ENCODE assay signal across 7 cellular contexts in the genomic region with DNA sequence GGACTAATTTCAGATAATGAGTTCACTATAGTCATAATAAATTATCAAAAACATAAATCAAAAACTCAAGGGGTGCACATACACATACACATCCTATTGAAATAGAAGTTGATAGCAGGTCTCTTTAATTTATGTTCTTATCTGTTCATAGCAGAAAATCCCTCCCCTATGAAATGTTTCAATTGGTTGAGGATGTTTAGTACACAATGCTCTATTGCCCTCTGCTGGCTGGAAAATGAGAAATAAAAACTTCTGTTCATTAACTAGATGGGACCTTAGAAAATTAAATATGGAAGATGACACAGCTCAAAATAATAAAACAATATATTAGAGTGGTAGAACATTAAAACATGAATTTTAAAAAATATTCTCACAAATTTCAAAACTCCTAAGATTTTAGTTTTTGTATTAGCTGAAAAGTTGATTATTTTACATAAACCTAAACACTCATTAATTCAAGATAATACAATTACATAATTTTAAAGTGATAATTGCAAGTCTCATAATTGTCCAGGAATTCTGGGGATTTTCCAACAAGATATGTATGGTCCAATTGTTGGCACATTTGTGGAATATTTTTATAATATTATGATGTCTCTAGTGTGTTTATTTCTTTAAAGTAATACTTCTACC.
DNase-seq lines count a peak whose midpoint lies in the region; ATAC-seq and TF ChIP-seq lines count a peak whose summit lies in the region.

No MANE protein-coding gene starts in this region.

- no peak overlapping the region for H3K4me3 ChIP-seq in choroid plexus epithelial cell (ENCODE audit: low read depth, low read length)

- no peaks in the 10 kb centered on the region for H3K27me3 Mint-ChIP-seq in nephron progenitor cell (ENCODE audit: low read depth, poor library complexity)

- H3K4me3 Mint-ChIP-seq in nephron progenitor cell: no peak overlapping the region

- no peaks in the 10 kb centered on the region for H3K9me3 Mint-ChIP-seq in nephron progenitor cell

- peaks cover 41% of the 10 kb centered on the region for H3K4me1 Mint-ChIP-seq in nephron progenitor cell

- no peaks in the 10 kb centered on the region for H3K36me3 Mint-ChIP-seq in nephron progenitor cell (ENCODE audit: low read depth)

- DNase-seq in GM13977 (ENCODE audit: low spot score) (no peak), NCI-H748 treated with DMSO at 0.1 percent for 48 hours (lab: John Stamatoyannopoulos, UW) (peak; percentile 68), choroid plexus epithelial cell (ENCODE audit: low read depth) (peak; percentile 81), nephron progenitor cell (no peak), 8988T (no peak)

- ATAC-seq in HG02981 (IDR thresholded peaks at IDR 0.05; ENCODE audit: unreplicated experiment): peak; percentile 68
- no peak for ATAC-seq in GM18873 (IDR thresholded peaks at IDR 0.05; ENCODE audit: low FRiP score, unreplicated experiment)

- no peak overlapping the region for H3K27ac Mint-ChIP-seq in nephron progenitor cell

- in situ Hi-C loops in GM13977 (cut with MboI; ENCODE audit: low pct_unique_long_range_greater_than_20kb, low sequenced_read_pairs, unreplicated experiment): no loop called here

- TF ChIP-seq CTCF in GM13977 (IDR thresholded peaks at IDR 0.05; ENCODE audit: extremely low read depth, insufficient read depth, missing control alignments): peak; percentile 56
- TF ChIP-seq CTCF in choroid plexus epithelial cell (conservative IDR thresholded peaks at IDR 0.05; ENCODE audit: low read depth, low read length): peak; percentile 58
- TF ChIP-seq CTCF in nephron progenitor cell (IDR thresholded peaks at IDR 0.05): peak; percentile 78

Comparison
In these comparisons a context has a peak if more than half of its experiments do, and no peak if none do; other contexts are left out.
1. DNase-seq: peak in NCI-H748 treated with DMSO at 0.1 percent for 48 hours (single experiment) and choroid plexus epithelial cell (single experiment); none in GM13977 (single experiment), nephron progenitor cell (single experiment) and 8988T (single experiment).
2. Peak in every context shown above with its lines, with median percentiles within 50 percentile points of each other: CTCF ChIP-seq.